ENCODE assay signal across 8 cellular contexts in genomic region chr1:107964397-107965111, GRCh38. TPM values are rescaled to one million over a fixed set of nuclear protein-coding genes. Genes with fewer than 3 reads are reported as not detected.
DNase-seq lines count a peak whose midpoint lies in the region; ATAC-seq and TF ChIP-seq lines count a peak whose summit lies in the region.

No MANE protein-coding gene starts in this region.

- peak overlapping the region; percentile 54 to 63 for H3K27ac ChIP-seq in right atrium auricular region

- intact Hi-C loops in sciatic nerve (cut with DNase I): no loop called here

- DNase-seq in NCI-H2171 (lab: John Stamatoyannopoulos, UW) (peak; percentile 58), right atrium auricular region (ENCODE audit: low spot score) (no peak), sciatic nerve (ENCODE audit: low spot score) (no peak), midbrain (lab: John Stamatoyannopoulos, UW) (no peak)

- H3K4me3 Mint-ChIP-seq in activated naive CD4-positive, alpha-beta T cell treated with anti-CD3 and anti-CD28 coated beads, Interleukin-2, amount 50 U/mL, for 24 hours: peak overlapping the region; percentile 88

- peaks cover 4% of the 10 kb centered on the region for H3K36me3 Mint-ChIP-seq in activated naive CD4-positive, alpha-beta T cell treated with anti-CD3 and anti-CD28 coated beads, Interleukin-2, amount 50 U/mL, for 24 hours

- H3K27me3 ChIP-seq in right atrium auricular region: no peaks in the 10 kb centered on the region

- ATAC-seq in GM18511 (IDR thresholded peaks at IDR 0.05; ENCODE audit: unreplicated experiment) (peak; percentile 1), sciatic nerve (peak; percentile 11), HG03045 (IDR thresholded peaks at IDR 0.05; ENCODE audit: unreplicated experiment) (no peak), HG02642 (IDR thresholded peaks at IDR 0.05; ENCODE audit: poor library complexity, unreplicated experiment) (no peak)

- H3K27ac Mint-ChIP-seq in activated naive CD4-positive, alpha-beta T cell treated with anti-CD3 and anti-CD28 coated beads, Interleukin-2, amount 50 U/mL, for 24 hours: peak overlapping the region; percentile 93

- peaks cover 0 to 8% of the 10 kb centered on the region in 2 donors for H3K4me1 ChIP-seq in right atrium auricular region

- TF ChIP-seq CTCF in right atrium auricular region (IDR thresholded peaks at IDR 0.05): no peak

- peak overlapping the region; percentile 40 to 62 for H3K4me3 ChIP-seq in right atrium auricular region

- no peaks in the 10 kb centered on the region for H3K36me3 ChIP-seq in right atrium auricular region

- no peaks in the 10 kb centered on the region for H3K27me3 Mint-ChIP-seq in activated naive CD4-positive, alpha-beta T cell treated with anti-CD3 and anti-CD28 coated beads, Interleukin-2, amount 50 U/mL, for 24 hours

- no peaks in the 10 kb centered on the region for H3K9me3 Mint-ChIP-seq in activated naive CD4-positive, alpha-beta T cell treated with anti-CD3 and anti-CD28 coated beads, Interleukin-2, amount 50 U/mL, for 24 hours

- H3K4me1 Mint-ChIP-seq in activated naive CD4-positive, alpha-beta T cell treated with anti-CD3 and anti-CD28 coated beads, Interleukin-2, amount 50 U/mL, for 24 hours: peaks cover 30% of the 10 kb centered on the region

- H3K9me3 ChIP-seq in right atrium auricular region: no peaks in the 10 kb centered on the region

RNA-seq across cellular contexts. Expression of gene VAV3, which starts 0.4 kb away (rescaled TPM):
- total RNA-seq in right atrium auricular region (1 to 10 TPM; 2.0 to 2.8 TPM), sciatic nerve (6.4 TPM)

Comparison
In these comparisons a context has a peak if more than half of its experiments do, and no peak if none do; other contexts are left out.
1. ATAC-seq: peak in GM18511 (single experiment) and sciatic nerve (single experiment); none in HG03045 (single experiment) and HG02642 (single experiment).